ENCODE assay signal across 14 cellular contexts in genomic region chr1:15786581-15786980, GRCh38. TPM values are rescaled to one million over a fixed set of nuclear protein-coding genes. Genes with fewer than 3 reads are reported as not detected.
DNase-seq lines count a peak whose midpoint lies in the region; ATAC-seq and TF ChIP-seq lines count a peak whose summit lies in the region.
"Had no signal": no experiment of that assay in that cellular context is flagged by ENCODE, and none has a peak within 500 bp of the region (broad histone marks: within the 10 kb centered on the region; RNA-seq: fewer than 3 reads in every experiment).

No MANE protein-coding gene starts in this region.

- H3K4me3 ChIP-seq in SK-N-SH (ENCODE audit: low read depth in 2 of 2, low read length in 1 of 2) (no peak overlapping the region), mucosa of descending colon (no peak overlapping the region), BE2C (ENCODE audit: low read depth, low read length) (no peak overlapping the region), gastroesophageal sphincter (no peak overlapping the region)
- H3K4me3 ChIP-seq: SJCRH30 had no signal

- H3K36me3 Mint-ChIP-seq in endothelial cell (ENCODE audit: low read depth, unreplicated experiment): peaks cover 14% of the 10 kb centered on the region
- H3K36me3 Mint-ChIP-seq in activated CD4-positive, alpha-beta memory T cell treated with anti-CD3 and anti-CD28 coated beads for 36 hours: no peaks in the 10 kb centered on the region
- H3K36me3 Mint-ChIP-seq: memory B cell had no signal

- H3K9me3 Mint-ChIP-seq in endothelial cell (ENCODE audit: unreplicated experiment): no peaks in the 10 kb centered on the region
- H3K9me3 Mint-ChIP-seq in activated CD4-positive, alpha-beta memory T cell treated with anti-CD3 and anti-CD28 coated beads for 36 hours: no peaks in the 10 kb centered on the region
- H3K9me3 Mint-ChIP-seq: memory B cell had no signal

- no peak overlapping the region for H3K9ac ChIP-seq in SK-N-SH

- H3K27ac Mint-ChIP-seq in endothelial cell (ENCODE audit: unreplicated experiment): no peak overlapping the region
- no peak overlapping the region for H3K27ac Mint-ChIP-seq in activated CD4-positive, alpha-beta memory T cell treated with anti-CD3 and anti-CD28 coated beads for 36 hours
- H3K27ac Mint-ChIP-seq: memory B cell had no signal

- WGBS in SK-N-SH (ENCODE audit: low lambda C conversion rate): 95% methylated on average over 6 of the region's 10 CpGs
- 31% methylated on average over 4 of the region's 10 CpGs; no CpG with 5 or more reads in 1 of the 2 donors for WGBS in gastroesophageal sphincter (ENCODE audit: low coverage in 1 of 2), 2 donors

- H3F3A ChIP-seq in SK-N-SH (replicated peaks; ENCODE audit: insufficient read depth): peaks cover 11% of the 10 kb centered on the region

- peak; percentile 17 for ATAC-seq in SK-N-SH treated with all-trans-retinoic acid at 6 μM for 48 hours
- ATAC-seq in mucosa of descending colon: peak; percentile 32
- no peak for ATAC-seq in gastroesophageal sphincter

- H3K27ac ChIP-seq in SK-N-SH (ENCODE audit: low read depth in 2 of 2, low read length in 1 of 2): no peak overlapping the region
- H3K27ac ChIP-seq in gastroesophageal sphincter: no peak overlapping the region
- H3K27ac ChIP-seq: 22Rv1, SJCRH30 had no signal

- no peaks in the 10 kb centered on the region for H4K20me1 ChIP-seq in SK-N-SH (ENCODE audit: insufficient read depth)

- no peak overlapping the region for H3K4me2 ChIP-seq in SK-N-SH

- peak overlapping the region; percentile 67 for H3K4me3 Mint-ChIP-seq in endothelial cell (ENCODE audit: unreplicated experiment)
- no peak overlapping the region for H3K4me3 Mint-ChIP-seq in activated CD4-positive, alpha-beta memory T cell treated with anti-CD3 and anti-CD28 coated beads for 36 hours
- H3K4me3 Mint-ChIP-seq: memory B cell had no signal

- no peak for TF ChIP-seq EP300 in SK-N-SH (IDR thresholded peaks at IDR 0.05; ENCODE audit: borderline replicate concordance in 1 of 2, low read depth in 1 of 2, low read length in 1 of 2)
- TF ChIP-seq EP300 in gastroesophageal sphincter (IDR thresholded peaks at IDR 0.05): no peak

- CTCF ChIA-PET in SK-N-SH (lab: Yijun Ruan, JAX): interaction anchor here (0.9 kb wide), 1 partner anchor 208 kb away, joined by 5 read pairs; no protein-coding TSS in a partner anchor
- CTCF ChIA-PET in activated CD4-positive, alpha-beta memory T cell treated with anti-CD3 and anti-CD28 coated beads for 36 hours (lab: Charles Lee): no interaction called here

- no peaks in the 10 kb centered on the region for H3K4me1 Mint-ChIP-seq in endothelial cell (ENCODE audit: unreplicated experiment)
- no peaks in the 10 kb centered on the region for H3K4me1 Mint-ChIP-seq in activated CD4-positive, alpha-beta memory T cell treated with anti-CD3 and anti-CD28 coated beads for 36 hours (ENCODE audit: low read depth)

- TF ChIP-seq CTCF in SK-N-SH (IDR thresholded peaks at IDR 0.05): no peak
- no peak for TF ChIP-seq CTCF in endothelial cell (IDR thresholded peaks at IDR 0.05; ENCODE audit: unreplicated experiment)
- no peak for TF ChIP-seq CTCF in mucosa of descending colon (IDR thresholded peaks at IDR 0.05)
- no peak for TF ChIP-seq CTCF in BE2C (IDR thresholded peaks at IDR 0.05; ENCODE audit: low read depth, low read length)
- TF ChIP-seq CTCF in gastroesophageal sphincter (IDR thresholded peaks at IDR 0.05): no peak

- H3K4me1 ChIP-seq in SK-N-SH (ENCODE audit: control insufficient read depth in 1 of 2, insufficient read depth in 2 of 2, low read depth in 1 of 2, low read length in 1 of 2) (no peaks in the 10 kb centered on the region), mucosa of descending colon (ENCODE audit: low read depth) (no peaks in the 10 kb centered on the region), BE2C (no peaks in the 10 kb centered on the region), gastroesophageal sphincter (peaks cover 0 to 12% (median 4%) of the 10 kb centered on the region in 3 donors)

- H3K9me3 ChIP-seq in SK-N-SH (no peaks in the 10 kb centered on the region), mucosa of descending colon (no peaks in the 10 kb centered on the region), BE2C (no peaks in the 10 kb centered on the region), gastroesophageal sphincter (no peaks in the 10 kb centered on the region)
- H3K9me3 ChIP-seq: SJCRH30 had no signal

- intact Hi-C loops in mucosa of descending colon (cut with DNase I, micrococcal nuclease): no loop called here
- intact Hi-C loops in activated CD4-positive, alpha-beta memory T cell treated with anti-CD3 and anti-CD28 coated beads for 36 hours (cut with micrococcal nuclease): no loop called here

- H3K36me3 ChIP-seq in SK-N-SH (replicated peaks in 1 of 2; ENCODE audit: control insufficient read depth in 1 of 2, insufficient read depth in 2 of 2, low read length in 1 of 2) (peaks cover 8 to 10% of the 10 kb centered on the region in 2 experiments), mucosa of descending colon (ENCODE audit: low read depth) (peaks cover 5% of the 10 kb centered on the region), BE2C (no peaks in the 10 kb centered on the region), gastroesophageal sphincter (peaks cover 0 to 41% of the 10 kb centered on the region in 2 donors)
- H3K36me3 ChIP-seq: SJCRH30 had no signal

- DNase-seq in SK-N-SH (no peak), endothelial cell (ENCODE audit: low spot score) (no peak), mucosa of descending colon (peak in 1 of 3 donors; percentile 37), NCI-H345 (lab: John Stamatoyannopoulos, UW) (no peak), BE2C (no peak)
- no peak for DNase-seq in activated CD4-positive, alpha-beta memory T cell treated with anti-CD3 and anti-CD28 coated beads for 36 hours
- DNase-seq: NCI-H1105, NCI-H510A treated with DMSO at 0.1 percent for 48 hours, SJCRH30 had no signal

- no peak overlapping the region for H2AFZ ChIP-seq in SK-N-SH (ENCODE audit: low read depth)

- no peak for TF ChIP-seq RAD21 in SK-N-SH (IDR thresholded peaks at IDR 0.05; ENCODE audit: low read length)

- TF ChIP-seq POLR2A in gastroesophageal sphincter (IDR thresholded peaks at IDR 0.05): no peak

- H3K27me3 ChIP-seq in SK-N-SH (ENCODE audit: insufficient read depth) (no peaks in the 10 kb centered on the region), BE2C (no peaks in the 10 kb centered on the region), gastroesophageal sphincter (no peaks in the 10 kb centered on the region)
- H3K27me3 ChIP-seq: SJCRH30 had no signal

- H3K27me3 Mint-ChIP-seq in endothelial cell (ENCODE audit: unreplicated experiment): peaks cover 2% of the 10 kb centered on the region
- H3K27me3 Mint-ChIP-seq in activated CD4-positive, alpha-beta memory T cell treated with anti-CD3 and anti-CD28 coated beads for 36 hours: peaks cover 3% of the 10 kb centered on the region

- H3K79me2 ChIP-seq in SK-N-SH (ENCODE audit: insufficient read depth): no peaks in the 10 kb centered on the region

- POLR2A ChIA-PET in SK-N-SH (lab: Yijun Ruan, JAX): no interaction called here
- POLR2A ChIA-PET in activated CD4-positive, alpha-beta memory T cell treated with anti-CD3 and anti-CD28 coated beads for 36 hours (lab: Charles Lee): no interaction called here

- H3K9me2 ChIP-seq in SK-N-SH: no peaks in the 10 kb centered on the region

TF ChIP-seq in SK-N-SH treated with all-trans-retinoic acid at 6 μM for 48 hours, 23 proteins besides CTCF, POLR2A, EP300 and RAD21 (continues in another document):
- TF ChIP-seq ESRRG (CRISPR knock-in tag; IDR thresholded peaks at IDR 0.05): no peak

TF ChIP-seq in SK-N-SH, 30 proteins besides CTCF, POLR2A, EP300 and RAD21 (continues in another document):
- no peak for TF ChIP-seq YY1 (IDR thresholded peaks at IDR 0.05; ENCODE audit: low read depth)
- no peak for TF ChIP-seq TCF12 (IDR thresholded peaks at IDR 0.05)
- TF ChIP-seq RXRA (IDR thresholded peaks at IDR 0.05; ENCODE audit: borderline replicate concordance, low read depth): no peak
- no peak for TF ChIP-seq EZH2phosphoT487 (IDR thresholded peaks at IDR 0.05; ENCODE audit: borderline replicate concordance, low read depth)

RNA-seq across cellular contexts. Expression of gene UQCRHL, which starts 20.9 kb away (rescaled TPM):
- polyA plus RNA-seq in SK-N-SH (2012; rRNA removed): 2.8 and 4.1 TPM in 2 replicates
- polyA plus RNA-seq in SK-N-SH (2012; cell fraction: cytosol; rRNA removed): 4.1 and 9.7 TPM in 2 replicates
- 1.8 and 2.6 TPM in 2 replicates for polyA plus RNA-seq in SK-N-SH (2012; cell fraction: nucleus; rRNA removed)
- 2.4 TPM for total RNA-seq in endothelial cell (ENCODE audit: unreplicated experiment)
- total RNA-seq in mucosa of descending colon: 1 to 10 TPM; 1.7 to 2.4 (median 2.1) TPM
- 1.5 TPM for polyA plus RNA-seq in BE2C (2012; ENCODE audit: insufficient read depth, insufficient read length, low read depth)
- total RNA-seq in gastroesophageal sphincter: 1 to 10 TPM in 2 of 4 donors, under 1 TPM in 2; 0.40 to 1.4 (median 0.85) TPM
- 1 to 10 TPM; 2.0 to 2.5 TPM for total RNA-seq in activated CD4-positive, alpha-beta memory T cell treated with anti-CD3 and anti-CD28 coated beads for 36 hours

RNA-seq across cellular contexts. Expression of gene FBLIM1, which starts 28.0 kb away (rescaled TPM):
- polyA plus RNA-seq in SK-N-SH (2012; rRNA removed): 89.8 and 93.8 TPM in 2 replicates
- polyA plus RNA-seq in SK-N-SH (2012; cell fraction: cytosol; rRNA removed): 46.9 and 61.8 TPM in 2 replicates
- 155 and 177 TPM in 2 replicates for polyA plus RNA-seq in SK-N-SH (2012; cell fraction: nucleus; rRNA removed)
- total RNA-seq in endothelial cell (ENCODE audit: unreplicated experiment): 198 TPM
- total RNA-seq in mucosa of descending colon: 100 to 1,000 TPM; 154 to 268 (median 260) TPM
- 31.4 TPM for polyA plus RNA-seq in BE2C (2012; ENCODE audit: insufficient read depth, insufficient read length, low read depth)
- total RNA-seq in gastroesophageal sphincter: 100 to 1,000 TPM in 1 of 4 donors, 10 to 100 TPM in 3; 40.4 to 106 (median 47.0) TPM
- total RNA-seq in activated CD4-positive, alpha-beta memory T cell treated with anti-CD3 and anti-CD28 coated beads for 36 hours: under 1 TPM in 1 of 2 experiments, not detected in 1; 0.05 TPM

RNA-seq across cellular contexts. Expression of gene TMEM82, which starts 44.3 kb away (rescaled TPM):
- polyA plus RNA-seq in SK-N-SH (2012; rRNA removed): not detected in 2 replicates
- not detected in 2 replicates for polyA plus RNA-seq in SK-N-SH (2012; cell fraction: cytosol; rRNA removed)
- not detected in 2 replicates for polyA plus RNA-seq in SK-N-SH (2012; cell fraction: nucleus; rRNA removed)
- total RNA-seq in endothelial cell (ENCODE audit: unreplicated experiment): not detected
- total RNA-seq in mucosa of descending colon: 10 to 100 TPM in 2 of 3 donors, 1 to 10 TPM in 1; 8.0 to 19.7 (median 16.8) TPM
- not detected for polyA plus RNA-seq in BE2C (2012; ENCODE audit: insufficient read depth, insufficient read length, low read depth)
- total RNA-seq in gastroesophageal sphincter: not detected
- not detected for total RNA-seq in activated CD4-positive, alpha-beta memory T cell treated with anti-CD3 and anti-CD28 coated beads for 36 hours
- total RNA-seq: renal cortical epithelial cell, SJCRH30 had no signal

RNA-seq across cellular contexts. Expression of gene SLC25A34, which starts 50.5 kb away (rescaled TPM):
- 1.2 and 1.4 TPM in 2 replicates for polyA plus RNA-seq in SK-N-SH (2012; rRNA removed)
- 0.31 and 0.38 TPM in 2 replicates for polyA plus RNA-seq in SK-N-SH (2012; cell fraction: cytosol; rRNA removed)
- polyA plus RNA-seq in SK-N-SH (2012; cell fraction: nucleus; rRNA removed): 6.3 and 6.5 TPM in 2 replicates
- total RNA-seq in endothelial cell (ENCODE audit: unreplicated experiment) (3.5 TPM), mucosa of descending colon (10 to 100 TPM in 1 of 3 donors, 1 to 10 TPM in 2; 6.4 to 15.7 (median 8.1) TPM), gastroesophageal sphincter (1 to 10 TPM in 2 of 4 donors, under 1 TPM in 2; 0.10 to 2.0 (median 1.1) TPM)
- polyA plus RNA-seq in BE2C (2012; ENCODE audit: insufficient read depth, insufficient read length, low read depth): 1.4 TPM
- total RNA-seq in activated CD4-positive, alpha-beta memory T cell treated with anti-CD3 and anti-CD28 coated beads for 36 hours: 1 to 10 TPM in 1 of 2 experiments, under 1 TPM in 1; 0.92 to 1.5 TPM

Comparison
In these comparisons a context has a peak if more than half of its experiments do, and no peak if none do; other contexts are left out.
1. RNA of gene FBLIM1, which starts 28.0 kb away (total RNA-seq): 154 to 268 TPM in mucosa of descending colon, 198 TPM in endothelial cell (single experiment) and 40.4 to 106 TPM in gastroesophageal sphincter; 0.05 TPM in activated CD4-positive, alpha-beta memory T cell treated with anti-CD3 and anti-CD28 coated beads for 36 hours; every median in the first group is over 10 times any median in the second.